In genomic region chr12:67826148-67826547, GRCh38 we compare ENCODE assay signal across 3 cellular contexts.
TF ChIP-seq lines count a peak whose summit lies in the region.

No MANE protein-coding gene starts in this region.

TF ChIP-seq in SK-N-SH, 30 proteins besides CTCF, POLR2A, EP300 and RAD21 (continued from another document and continues in another):
- TF ChIP-seq MEF2A (IDR thresholded peaks at IDR 0.05; ENCODE audit: borderline replicate concordance, low read depth), result no peak
- no peak for TF ChIP-seq NFIC (IDR thresholded peaks at IDR 0.05; ENCODE audit: borderline replicate concordance)
- TF ChIP-seq, protein P1, sequence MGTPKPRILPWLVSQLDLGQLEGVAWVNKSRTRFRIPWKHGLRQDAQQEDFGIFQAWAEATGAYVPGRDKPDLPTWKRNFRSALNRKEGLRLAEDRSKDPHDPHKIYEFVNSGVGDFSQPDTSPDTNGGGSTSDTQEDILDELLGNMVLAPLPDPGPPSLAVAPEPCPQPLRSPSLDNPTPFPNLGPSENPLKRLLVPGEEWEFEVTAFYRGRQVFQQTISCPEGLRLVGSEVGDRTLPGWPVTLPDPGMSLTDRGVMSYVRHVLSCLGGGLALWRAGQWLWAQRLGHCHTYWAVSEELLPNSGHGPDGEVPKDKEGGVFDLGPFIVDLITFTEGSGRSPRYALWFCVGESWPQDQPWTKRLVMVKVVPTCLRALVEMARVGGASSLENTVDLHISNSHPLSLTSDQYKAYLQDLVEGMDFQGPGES (IDR thresholded peaks at IDR 0.05; ENCODE audit: low read depth, low read length), result no peak
- no peak for TF ChIP-seq SIN3A (IDR thresholded peaks at IDR 0.05; ENCODE audit: borderline replicate concordance, low read depth, low read length)
- TF ChIP-seq, protein P2, sequence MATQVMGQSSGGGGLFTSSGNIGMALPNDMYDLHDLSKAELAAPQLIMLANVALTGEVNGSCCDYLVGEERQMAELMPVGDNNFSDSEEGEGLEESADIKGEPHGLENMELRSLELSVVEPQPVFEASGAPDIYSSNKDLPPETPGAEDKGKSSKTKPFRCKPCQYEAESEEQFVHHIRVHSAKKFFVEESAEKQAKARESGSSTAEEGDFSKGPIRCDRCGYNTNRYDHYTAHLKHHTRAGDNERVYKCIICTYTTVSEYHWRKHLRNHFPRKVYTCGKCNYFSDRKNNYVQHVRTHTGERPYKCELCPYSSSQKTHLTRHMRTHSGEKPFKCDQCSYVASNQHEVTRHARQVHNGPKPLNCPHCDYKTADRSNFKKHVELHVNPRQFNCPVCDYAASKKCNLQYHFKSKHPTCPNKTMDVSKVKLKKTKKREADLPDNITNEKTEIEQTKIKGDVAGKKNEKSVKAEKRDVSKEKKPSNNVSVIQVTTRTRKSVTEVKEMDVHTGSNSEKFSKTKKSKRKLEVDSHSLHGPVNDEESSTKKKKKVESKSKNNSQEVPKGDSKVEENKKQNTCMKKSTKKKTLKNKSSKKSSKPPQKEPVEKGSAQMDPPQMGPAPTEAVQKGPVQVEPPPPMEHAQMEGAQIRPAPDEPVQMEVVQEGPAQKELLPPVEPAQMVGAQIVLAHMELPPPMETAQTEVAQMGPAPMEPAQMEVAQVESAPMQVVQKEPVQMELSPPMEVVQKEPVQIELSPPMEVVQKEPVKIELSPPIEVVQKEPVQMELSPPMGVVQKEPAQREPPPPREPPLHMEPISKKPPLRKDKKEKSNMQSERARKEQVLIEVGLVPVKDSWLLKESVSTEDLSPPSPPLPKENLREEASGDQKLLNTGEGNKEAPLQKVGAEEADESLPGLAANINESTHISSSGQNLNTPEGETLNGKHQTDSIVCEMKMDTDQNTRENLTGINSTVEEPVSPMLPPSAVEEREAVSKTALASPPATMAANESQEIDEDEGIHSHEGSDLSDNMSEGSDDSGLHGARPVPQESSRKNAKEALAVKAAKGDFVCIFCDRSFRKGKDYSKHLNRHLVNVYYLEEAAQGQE (IDR thresholded peaks at IDR 0.05; ENCODE audit: low read depth, low read length), result no peak
- no peak for TF ChIP-seq FOXJ3 (CRISPR knock-in tag; IDR thresholded peaks at IDR 0.05)
- no peak for TF ChIP-seq GABPA (IDR thresholded peaks at IDR 0.05; ENCODE audit: low read depth)
- no peak for TF ChIP-seq USF2 (IDR thresholded peaks at IDR 0.05; ENCODE audit: borderline replicate concordance, low read depth, low read length)
- TF ChIP-seq RFX5 (IDR thresholded peaks at IDR 0.05; ENCODE audit: low read length), result no peak
- TF ChIP-seq JUND (IDR thresholded peaks at IDR 0.05), result no peak
- no peak for TF ChIP-seq PBX3 (IDR thresholded peaks at IDR 0.05)
- no peak for TF ChIP-seq POLR2AphosphoS5 (IDR thresholded peaks at IDR 0.05; ENCODE audit: low read depth, low read length)
- no peak for TF ChIP-seq EZH2phosphoT487 (IDR thresholded peaks at IDR 0.05; ENCODE audit: borderline replicate concordance, low read depth)
- TF ChIP-seq CHD2 (IDR thresholded peaks at IDR 0.05; ENCODE audit: low read length, partially characterized antibody), result no peak

TF ChIP-seq in SK-N-SH treated with all-trans-retinoic acid at 6 μM for 48 hours, 23 proteins besides CTCF, POLR2A, EP300 and RAD21 (continued from another document and continues in another):
- TF ChIP-seq PATZ1 (CRISPR knock-in tag; IDR thresholded peaks at IDR 0.05; ENCODE audit: borderline replicate concordance) (no peak), ISL1 (CRISPR knock-in tag; IDR thresholded peaks at IDR 0.05) (no peak), ZNF8 (CRISPR knock-in tag; IDR thresholded peaks at IDR 0.05) (no peak), ZFP3 (CRISPR knock-in tag; IDR thresholded peaks at IDR 0.05) (no peak), BACH2 (CRISPR knock-in tag; IDR thresholded peaks at IDR 0.05; ENCODE audit: borderline replicate concordance) (no peak), OSR1 (CRISPR knock-in tag; IDR thresholded peaks at IDR 0.05) (no peak), ZNF70 (CRISPR knock-in tag; IDR thresholded peaks at IDR 0.05) (no peak), ZFP30 (CRISPR knock-in tag; IDR thresholded peaks at IDR 0.05) (no peak), CSDC2 (CRISPR knock-in tag; IDR thresholded peaks at IDR 0.05) (no peak), TOX (CRISPR knock-in tag; IDR thresholded peaks at IDR 0.05; ENCODE audit: borderline replicate concordance) (no peak), RARB (CRISPR knock-in tag; IDR thresholded peaks at IDR 0.05) (no peak), SNAI2 (CRISPR knock-in tag; IDR thresholded peaks at IDR 0.05) (no peak), POU6F1 (CRISPR knock-in tag; IDR thresholded peaks at IDR 0.05; ENCODE audit: borderline replicate concordance, low read depth) (no peak), TSHZ2 (CRISPR knock-in tag; IDR thresholded peaks at IDR 0.05) (no peak)

TF ChIP-seq in GM12891, 5 proteins besides CTCF, POLR2A, EP300 and RAD21 (continued from another document):
- TF ChIP-seq POLR2AphosphoS5 (IDR thresholded peaks at IDR 0.05; ENCODE audit: low read depth, low read length) (no peak), PAX5 (IDR thresholded peaks at IDR 0.05; ENCODE audit: insufficient read depth, low read length, severe bottlenecking) (no peak), TAF1 (IDR thresholded peaks at IDR 0.05; ENCODE audit: low read depth, low read length) (no peak)
TF ChIP-seq in GM12891: peak in this region for 0.
